ENCODE assay signal across 9 cellular contexts in genomic region chr9:129611302-129611800, GRCh38. TPM values are rescaled to one million over a fixed set of nuclear protein-coding genes. Genes with fewer than 3 reads are reported as not detected.
A peak's percentile ranks its signal among the peaks of the same experiment; 100 is the strongest.
DNase-seq lines count a peak whose midpoint lies in the region; ATAC-seq, FAIRE-seq and TF ChIP-seq lines count a peak whose summit lies in the region.
"Had no signal": no experiment of that assay in that cellular context is flagged by ENCODE, and none has a peak within 500 bp of the region (broad histone marks: within the 10 kb centered on the region; RNA-seq: fewer than 3 reads in every experiment).

No MANE protein-coding gene starts in this region.

- POLR2A ChIA-PET in HepG2 (lab: Yijun Ruan, JAX), result interaction anchor here (0.9 to 1.5 kb wide), 7 partner anchors 13 to 471 kb away, joined by 3 to 4 read pairs (median 3); partner anchors contain the start of genes IER5L and NTMT1

- H3K9ac ChIP-seq in HepG2 (ENCODE audit: insufficient read depth, low read depth, low read length) (no peak overlapping the region), astrocyte (ENCODE audit: low read length) (peak overlapping the region; percentile 86)

- ATAC-seq in HepG2 (no peak), right lobe of liver (no peak)

- in situ Hi-C loops in HepG2 (cut with HindIII; ENCODE audit: extremely low pct_ligation_motif_present, low pct_unique_long_range_greater_than_20kb), result loop anchor here (10.0 kb wide), 3 partner anchors 117 to 437 kb away; partner anchors contain the start of gene IER5L
- in situ Hi-C loops in G401 (cut with HindIII; ENCODE audit: low sequenced_read_pairs), result no loop called here

- 76% methylated on average over 3 of the region's 12 CpGs for WGBS in HepG2 (ENCODE audit: low lambda C conversion rate)
- WGBS in right lobe of liver (ENCODE audit: insufficient coverage, low coverage, low lambda C conversion rate, missing lambda C conversion rate), result 21% methylated on average over 4 of the region's 12 CpGs

- H3K9me3 ChIP-seq in HepG2 (ENCODE audit: low read length), result no peaks in the 10 kb centered on the region
- no peaks in the 10 kb centered on the region for H3K9me3 ChIP-seq in right lobe of liver
- H3K9me3 ChIP-seq in astrocyte (ENCODE audit: insufficient read depth, low read depth, low read length), result no peaks in the 10 kb centered on the region
- no peaks in the 10 kb centered on the region for H3K9me3 ChIP-seq in vagina
- H3K9me3 ChIP-seq: testis had no signal

- H3K4me3 Mint-ChIP-seq in astrocyte (ENCODE audit: unreplicated experiment) (no peak overlapping the region), mesothelial cell of epicardium (peak overlapping the region; percentile 79)

- no TSS peak for BruUV-seq in HepG2 (replicated peaks; lab: Mats Ljungman, UMichigan)

- TF ChIP-seq POLR2A in HepG2 (IDR thresholded peaks at IDR 0.05; ENCODE audit: insufficient read depth in 1 of 2, low read depth in 2 of 2, low read length in 2 of 2) (no peak), right lobe of liver (IDR thresholded peaks at IDR 0.05) (no peak), vagina (IDR thresholded peaks at IDR 0.05) (no peak)

- H3K4me2 ChIP-seq in HepG2 (ENCODE audit: low read depth, low read length), result peak overlapping the region; percentile 97
- peak overlapping the region; percentile 98 for H3K4me2 ChIP-seq in astrocyte (ENCODE audit: low read length)

- TF ChIP-seq EP300 in HepG2 (IDR thresholded peaks at IDR 0.05; ENCODE audit: low read depth in 2 of 2, low read length in 2 of 2), result no peak
- TF ChIP-seq EP300 in HepG2 (CRISPR knock-in tag; IDR thresholded peaks at IDR 0.05; ENCODE audit: borderline replicate concordance), result no peak

- H3K27ac ChIP-seq in HepG2 (ENCODE audit: extremely low read length, insufficient read depth, low read length) (no peak overlapping the region), right lobe of liver (peak overlapping the region in 1 of 3 donors; percentile 69), astrocyte (ENCODE audit: low read depth, low read length) (no peak overlapping the region), vagina (peak overlapping the region; percentile 95)

- H3K4me1 Mint-ChIP-seq in astrocyte (ENCODE audit: low read depth, unreplicated experiment) (peaks cover 12% of the 10 kb centered on the region), mesothelial cell of epicardium (peaks cover 23% of the 10 kb centered on the region)

- H3K27me3 ChIP-seq in HepG2 (ENCODE audit: control insufficient read depth in 1 of 2, insufficient read depth in 2 of 2, low read length in 2 of 2) (no peaks in the 10 kb centered on the region), right lobe of liver (no peaks in the 10 kb centered on the region), astrocyte (ENCODE audit: insufficient read depth, low read length) (no peaks in the 10 kb centered on the region), vagina (no peaks in the 10 kb centered on the region)
- H3K27me3 ChIP-seq: testis had no signal

- intact Hi-C loops in HepG2 (cut with micrococcal nuclease; ENCODE audit: unreplicated experiment) (no loop called here), right lobe of liver (cut with DNase I) (loop anchor here in 1 of 2 donors (10.0 kb wide), 1 partner anchor 457 kb away; no protein-coding TSS in a partner anchor), vagina (cut with DNase I) (loop anchor here (2.0 kb wide), 2 partner anchors 437 to 473 kb away; no protein-coding TSS in a partner anchor)

- DNase-seq in HepG2 (ENCODE audit: low spot score) (no peak), right lobe of liver (no peak), astrocyte (ENCODE audit: low read depth) (no peak), mesothelial cell of epicardium (ENCODE audit: low spot score in 2 of 2, unreplicated experiment in 2 of 2) (no peak), vagina (ENCODE audit: extremely low spot score in 2 of 2) (no peak), G401 (ENCODE audit: low spot score) (no peak), middle frontal gyrus (ENCODE audit: extremely low spot score, low spot score) (no peak), MV-4-11 (lab: John Stamatoyannopoulos, UW) (no peak)

- H3K27ac Mint-ChIP-seq in astrocyte (ENCODE audit: unreplicated experiment) (no peak overlapping the region), mesothelial cell of epicardium (peak overlapping the region; percentile 92)

- no peaks in the 10 kb centered on the region for H3K36me3 Mint-ChIP-seq in astrocyte (ENCODE audit: low read depth, unreplicated experiment)
- no peaks in the 10 kb centered on the region for H3K36me3 Mint-ChIP-seq in mesothelial cell of epicardium

- H3K4me3 ChIP-seq in HepG2 (replicated peaks in 1 of 3; ENCODE audit: insufficient read depth in 1 of 3, low read depth in 2 of 3, low read length in 3 of 3), result peak overlapping the region in 1 of 3 experiments; percentile 5; a peak in 1 of 6 replicates
- no peak overlapping the region for H3K4me3 ChIP-seq in right lobe of liver
- peak overlapping the region; percentile 59 for H3K4me3 ChIP-seq in astrocyte (ENCODE audit: insufficient read depth, low read depth, low read length)
- H3K4me3 ChIP-seq in vagina, result peak overlapping the region; percentile 54 to 75

- CTCF ChIA-PET in HepG2 (lab: Yijun Ruan, JAX; ENCODE audit: low intra/inter-chr PET ratio, low total read pairs), result interaction anchor here (0.9 to 2.9 kb wide), 7 partner anchors 41 to 480 kb away, joined by 3 to 13 read pairs (median 4); no protein-coding TSS in a partner anchor

- no peak for FAIRE-seq in HepG2 (lab: Jason Lieb, UNC)
- no peak for FAIRE-seq in astrocyte (lab: Jason Lieb, UNC)

- H3K36me3 ChIP-seq in HepG2 (replicated peaks in 1 of 2; ENCODE audit: control insufficient read depth in 1 of 2, insufficient read depth in 2 of 2, low read length in 2 of 2) (no peaks in the 10 kb centered on the region; a peak in 1 of 5 replicates), right lobe of liver (no peaks in the 10 kb centered on the region), astrocyte (ENCODE audit: insufficient read depth, low read length) (no peaks in the 10 kb centered on the region), vagina (no peaks in the 10 kb centered on the region)

- no peaks in the 10 kb centered on the region for H3K27me3 Mint-ChIP-seq in astrocyte (ENCODE audit: low read depth, unreplicated experiment)
- no peaks in the 10 kb centered on the region for H3K27me3 Mint-ChIP-seq in mesothelial cell of epicardium (ENCODE audit: low read depth)

- TF ChIP-seq CTCF in HepG2 (CRISPR knock-in tag; IDR thresholded peaks at IDR 0.05), result no peak
- TF ChIP-seq CTCF in right lobe of liver (IDR thresholded peaks at IDR 0.05), result no peak
- no peak for TF ChIP-seq CTCF in astrocyte (IDR thresholded peaks at IDR 0.05; ENCODE audit: insufficient read depth, low read depth, low read length)
- TF ChIP-seq CTCF in mesothelial cell of epicardium (IDR thresholded peaks at IDR 0.05; ENCODE audit: unreplicated experiment), result no peak
- TF ChIP-seq CTCF in vagina (IDR thresholded peaks at IDR 0.05), result no peak

- H3K79me2 ChIP-seq in HepG2 (ENCODE audit: insufficient read depth, low read length), result peaks cover 3% of the 10 kb centered on the region
- H3K79me2 ChIP-seq in astrocyte (ENCODE audit: insufficient read depth, low read length), result no peaks in the 10 kb centered on the region

- no peaks in the 10 kb centered on the region for H4K20me1 ChIP-seq in HepG2 (ENCODE audit: insufficient read depth, low read length)
- no peaks in the 10 kb centered on the region for H4K20me1 ChIP-seq in astrocyte (ENCODE audit: insufficient read depth, low read length)

- TF ChIP-seq RAD21 in HepG2 (CRISPR knock-in tag; IDR thresholded peaks at IDR 0.05), result 0 out of 2 replicates have a peak, but pooled peaks have one; percentile 6

- H3K4me1 ChIP-seq in HepG2 (ENCODE audit: insufficient read depth, low read length) (peaks cover 55% of the 10 kb centered on the region), right lobe of liver (peaks cover 0 to 22% (median 8%) of the 10 kb centered on the region in 4 donors), astrocyte (ENCODE audit: insufficient read depth, low read length) (peaks cover 21% of the 10 kb centered on the region), vagina (peaks cover 50% of the 10 kb centered on the region)

- H2AFZ ChIP-seq in HepG2 (ENCODE audit: low read length) (no peak overlapping the region), astrocyte (ENCODE audit: low read depth, low read length) (peak overlapping the region; percentile 77)

- H3K9me3 Mint-ChIP-seq in astrocyte (ENCODE audit: unreplicated experiment) (peaks cover 2% of the 10 kb centered on the region), mesothelial cell of epicardium (no peaks in the 10 kb centered on the region)

RNA-seq across cellular contexts. Expression of gene C9orf50, which starts 9.6 kb away (rescaled TPM):
- total RNA-seq in HepG2 (2016; rRNA removed; fragmentation: Illumina TruSeq; extraction: Trizol) (not detected in 2 replicates), right lobe of liver (not detected), astrocyte (0.41 TPM in 1 of 2 replicates, not detected in the other), mesothelial cell of epicardium (0.23 to 0.87 TPM (median 0.69 TPM) in 3 replicates), vagina (not detected)
- not detected in 2 replicates for total RNA-seq in HepG2 (2016; cell fraction: cytosol; rRNA removed; fragmentation: Illumina TruSeq; extraction: Trizol; ENCODE audit: low read depth)
- not detected in 2 replicates for total RNA-seq in HepG2 (2016; cell fraction: insoluble cytoplasmic fraction; rRNA removed; fragmentation: Illumina TruSeq; extraction: Trizol)
- total RNA-seq in HepG2 (2016; cell fraction: membrane; rRNA removed; fragmentation: Illumina TruSeq; extraction: Trizol), result not detected in 2 replicates
- not detected in 2 replicates for total RNA-seq in HepG2 (2016; cell fraction: nucleus; rRNA removed; fragmentation: Illumina TruSeq; extraction: Trizol)
- polyA plus RNA-seq in HepG2 (2011; rRNA removed), result not detected in 2 replicates
- not detected in 2 replicates for polyA plus RNA-seq in HepG2 (2011; cell fraction: cytosol; rRNA removed)
- polyA plus RNA-seq in HepG2 (2011; cell fraction: nucleus; rRNA removed), result 0.10 TPM in 1 of 2 replicates, not detected in the other
- not detected in 2 replicates for polyA plus RNA-seq in HepG2 (2012)
- polyA plus RNA-seq in HepG2 (2016; cell fraction: cytosol; fragmentation: Illumina TruSeq; extraction: Trizol; ENCODE audit: low read depth), result not detected in 2 replicates
- polyA plus RNA-seq in HepG2 (2016; cell fraction: insoluble cytoplasmic fraction; fragmentation: Illumina TruSeq; extraction: Trizol; ENCODE audit: low read depth), result not detected in 2 replicates
- not detected in 2 replicates for polyA plus RNA-seq in HepG2 (2016; cell fraction: membrane; fragmentation: Illumina TruSeq; extraction: Trizol; ENCODE audit: low read depth)
- polyA plus RNA-seq in HepG2 (2016; cell fraction: nucleus; fragmentation: Illumina TruSeq; extraction: Trizol; ENCODE audit: insufficient read depth, low read depth), result not detected in 2 replicates
- not detected in 2 replicates for polyA minus RNA-seq in HepG2 (2011; rRNA and poly(A)+ RNA removed; ENCODE audit: low replicate concordance)
- not detected in 2 replicates for polyA minus RNA-seq in HepG2 (2011; cell fraction: cytosol; rRNA and poly(A)+ RNA removed)
- not detected in 2 replicates for polyA minus RNA-seq in HepG2 (2011; cell fraction: nucleus; rRNA and poly(A)+ RNA removed)
- total RNA-seq in G401 (2014; rRNA removed; shearing (Covaris generic)), result not detected in 2 replicates

RNA-seq across cellular contexts. Expression of gene NTMT1, which starts 14.6 kb away (rescaled TPM):
- total RNA-seq in HepG2 (2016; rRNA removed; fragmentation: Illumina TruSeq; extraction: Trizol) (51.0 and 53.8 TPM in 2 replicates), right lobe of liver (10 to 100 TPM; 15.6 to 28.3 (median 20.7) TPM), astrocyte (54.0 and 55.1 TPM in 2 replicates), mesothelial cell of epicardium (30.7 to 33.3 TPM (median 33.0 TPM) in 3 replicates), vagina (15.5 TPM)
- total RNA-seq in HepG2 (2016; cell fraction: cytosol; rRNA removed; fragmentation: Illumina TruSeq; extraction: Trizol; ENCODE audit: low read depth), result 18.8 and 21.6 TPM in 2 replicates
- total RNA-seq in HepG2 (2016; cell fraction: insoluble cytoplasmic fraction; rRNA removed; fragmentation: Illumina TruSeq; extraction: Trizol), result 51.4 and 52.7 TPM in 2 replicates
- total RNA-seq in HepG2 (2016; cell fraction: membrane; rRNA removed; fragmentation: Illumina TruSeq; extraction: Trizol), result 27.5 and 28.2 TPM in 2 replicates
- 24.5 and 26.0 TPM in 2 replicates for total RNA-seq in HepG2 (2016; cell fraction: nucleus; rRNA removed; fragmentation: Illumina TruSeq; extraction: Trizol)
- polyA plus RNA-seq in HepG2 (2011; rRNA removed), result 49.1 and 52.7 TPM in 2 replicates
- 51.6 and 54.5 TPM in 2 replicates for polyA plus RNA-seq in HepG2 (2011; cell fraction: cytosol; rRNA removed)
- 33.4 and 35.2 TPM in 2 replicates for polyA plus RNA-seq in HepG2 (2011; cell fraction: nucleus; rRNA removed)
- 25.7 and 35.9 TPM in 2 replicates for polyA plus RNA-seq in HepG2 (2012)
- polyA plus RNA-seq in HepG2 (2016; cell fraction: cytosol; fragmentation: Illumina TruSeq; extraction: Trizol; ENCODE audit: low read depth), result 25.5 and 33.2 TPM in 2 replicates
- polyA plus RNA-seq in HepG2 (2016; cell fraction: insoluble cytoplasmic fraction; fragmentation: Illumina TruSeq; extraction: Trizol; ENCODE audit: low read depth), result 70.9 and 81.2 TPM in 2 replicates
- polyA plus RNA-seq in HepG2 (2016; cell fraction: membrane; fragmentation: Illumina TruSeq; extraction: Trizol; ENCODE audit: low read depth), result 24.8 and 34.0 TPM in 2 replicates
- polyA plus RNA-seq in HepG2 (2016; cell fraction: nucleus; fragmentation: Illumina TruSeq; extraction: Trizol; ENCODE audit: insufficient read depth, low read depth), result 54.6 and 61.5 TPM in 2 replicates
- 26.8 and 119 TPM in 2 replicates for polyA minus RNA-seq in HepG2 (2011; rRNA and poly(A)+ RNA removed; ENCODE audit: low replicate concordance)
- 14.8 and 17.0 TPM in 2 replicates for polyA minus RNA-seq in HepG2 (2011; cell fraction: cytosol; rRNA and poly(A)+ RNA removed)
- 15.9 and 18.4 TPM in 2 replicates for polyA minus RNA-seq in HepG2 (2011; cell fraction: nucleus; rRNA and poly(A)+ RNA removed)
- total RNA-seq in G401 (2014; rRNA removed; shearing (Covaris generic)), result 107 and 123 TPM in 2 replicates

RNA-seq across cellular contexts. Expression of gene ASB6, which starts 30.6 kb away (rescaled TPM):
- total RNA-seq in HepG2 (2016; rRNA removed; fragmentation: Illumina TruSeq; extraction: Trizol) (8.2 and 8.3 TPM in 2 replicates), right lobe of liver (1 to 10 TPM; 4.5 to 9.5 (median 5.4) TPM), astrocyte (21.7 and 24.3 TPM in 2 replicates), mesothelial cell of epicardium (24.5 to 26.2 TPM (median 24.6 TPM) in 3 replicates), vagina (18.9 TPM)
- total RNA-seq in HepG2 (2016; cell fraction: cytosol; rRNA removed; fragmentation: Illumina TruSeq; extraction: Trizol; ENCODE audit: low read depth), result 1.6 and 1.8 TPM in 2 replicates
- total RNA-seq in HepG2 (2016; cell fraction: insoluble cytoplasmic fraction; rRNA removed; fragmentation: Illumina TruSeq; extraction: Trizol), result 6.6 and 9.5 TPM in 2 replicates
- total RNA-seq in HepG2 (2016; cell fraction: membrane; rRNA removed; fragmentation: Illumina TruSeq; extraction: Trizol), result 5.0 and 6.5 TPM in 2 replicates
- 7.3 TPM in 2 replicates for total RNA-seq in HepG2 (2016; cell fraction: nucleus; rRNA removed; fragmentation: Illumina TruSeq; extraction: Trizol)
- 8.4 and 10.8 TPM in 2 replicates for polyA plus RNA-seq in HepG2 (2011; rRNA removed)
- 6.1 and 7.8 TPM in 2 replicates for polyA plus RNA-seq in HepG2 (2011; cell fraction: cytosol; rRNA removed)
- 22.8 and 23.1 TPM in 2 replicates for polyA plus RNA-seq in HepG2 (2011; cell fraction: nucleus; rRNA removed)
- 4.2 and 5.8 TPM in 2 replicates for polyA plus RNA-seq in HepG2 (2012)
- 1.0 and 1.8 TPM in 2 replicates for polyA plus RNA-seq in HepG2 (2016; cell fraction: cytosol; fragmentation: Illumina TruSeq; extraction: Trizol; ENCODE audit: low read depth)
- polyA plus RNA-seq in HepG2 (2016; cell fraction: insoluble cytoplasmic fraction; fragmentation: Illumina TruSeq; extraction: Trizol; ENCODE audit: low read depth), result 7.0 and 8.8 TPM in 2 replicates
- 3.2 TPM in 2 replicates for polyA plus RNA-seq in HepG2 (2016; cell fraction: membrane; fragmentation: Illumina TruSeq; extraction: Trizol; ENCODE audit: low read depth)
- 17.2 and 17.7 TPM in 2 replicates for polyA plus RNA-seq in HepG2 (2016; cell fraction: nucleus; fragmentation: Illumina TruSeq; extraction: Trizol; ENCODE audit: insufficient read depth, low read depth)
- polyA minus RNA-seq in HepG2 (2011; rRNA and poly(A)+ RNA removed; ENCODE audit: low replicate concordance), result 10.0 and 29.3 TPM in 2 replicates
- polyA minus RNA-seq in HepG2 (2011; cell fraction: cytosol; rRNA and poly(A)+ RNA removed), result 2.7 and 3.2 TPM in 2 replicates
- polyA minus RNA-seq in HepG2 (2011; cell fraction: nucleus; rRNA and poly(A)+ RNA removed), result 5.0 and 5.6 TPM in 2 replicates
- total RNA-seq in G401 (2014; rRNA removed; shearing (Covaris generic)), result 37.2 and 49.7 TPM in 2 replicates

RNA-seq across cellular contexts. Expression of gene PRRX2, which starts 54.1 kb away (rescaled TPM):
- total RNA-seq in HepG2 (2016; rRNA removed; fragmentation: Illumina TruSeq; extraction: Trizol), result not detected in 2 replicates
- total RNA-seq in HepG2 (2016; cell fraction: cytosol; rRNA removed; fragmentation: Illumina TruSeq; extraction: Trizol; ENCODE audit: low read depth), result not detected in 2 replicates
- not detected in 2 replicates for total RNA-seq in HepG2 (2016; cell fraction: insoluble cytoplasmic fraction; rRNA removed; fragmentation: Illumina TruSeq; extraction: Trizol)
- not detected in 2 replicates for total RNA-seq in HepG2 (2016; cell fraction: membrane; rRNA removed; fragmentation: Illumina TruSeq; extraction: Trizol)
- not detected in 2 replicates for total RNA-seq in HepG2 (2016; cell fraction: nucleus; rRNA removed; fragmentation: Illumina TruSeq; extraction: Trizol)
- polyA plus RNA-seq in HepG2 (2011; rRNA removed), result 0.05 TPM in 1 of 2 replicates, not detected in the other
- polyA plus RNA-seq in HepG2 (2011; cell fraction: cytosol; rRNA removed), result not detected in 2 replicates
- not detected in 2 replicates for polyA plus RNA-seq in HepG2 (2011; cell fraction: nucleus; rRNA removed)
- not detected in 2 replicates for polyA plus RNA-seq in HepG2 (2012)
- polyA plus RNA-seq in HepG2 (2016; cell fraction: cytosol; fragmentation: Illumina TruSeq; extraction: Trizol; ENCODE audit: low read depth), result not detected in 2 replicates
- not detected in 2 replicates for polyA plus RNA-seq in HepG2 (2016; cell fraction: insoluble cytoplasmic fraction; fragmentation: Illumina TruSeq; extraction: Trizol; ENCODE audit: low read depth)
- not detected in 2 replicates for polyA plus RNA-seq in HepG2 (2016; cell fraction: membrane; fragmentation: Illumina TruSeq; extraction: Trizol; ENCODE audit: low read depth)
- polyA plus RNA-seq in HepG2 (2016; cell fraction: nucleus; fragmentation: Illumina TruSeq; extraction: Trizol; ENCODE audit: insufficient read depth, low read depth), result not detected in 2 replicates
- not detected in 2 replicates for polyA minus RNA-seq in HepG2 (2011; rRNA and poly(A)+ RNA removed; ENCODE audit: low replicate concordance)
- not detected in 2 replicates for polyA minus RNA-seq in HepG2 (2011; cell fraction: cytosol; rRNA and poly(A)+ RNA removed)
- polyA minus RNA-seq in HepG2 (2011; cell fraction: nucleus; rRNA and poly(A)+ RNA removed), result not detected in 2 replicates
- not detected for total RNA-seq in right lobe of liver
- not detected in 2 replicates for total RNA-seq in astrocyte
- total RNA-seq in mesothelial cell of epicardium, result 7.5 to 10.1 TPM (median 8.7 TPM) in 3 replicates
- 43.7 TPM for total RNA-seq in vagina
- not detected in 2 replicates for total RNA-seq in G401 (2014; rRNA removed; shearing (Covaris generic))

Comparison
In these comparisons a context has a peak if more than half of its experiments do, and no peak if none do; other contexts are left out.
1. H3K4me3 ChIP-seq: peak in astrocyte (single experiment) and vagina (2 of 2); none in right lobe of liver (0 of 3).